28 cellular contexts compared by ENCODE assay signal in the genomic region with DNA sequence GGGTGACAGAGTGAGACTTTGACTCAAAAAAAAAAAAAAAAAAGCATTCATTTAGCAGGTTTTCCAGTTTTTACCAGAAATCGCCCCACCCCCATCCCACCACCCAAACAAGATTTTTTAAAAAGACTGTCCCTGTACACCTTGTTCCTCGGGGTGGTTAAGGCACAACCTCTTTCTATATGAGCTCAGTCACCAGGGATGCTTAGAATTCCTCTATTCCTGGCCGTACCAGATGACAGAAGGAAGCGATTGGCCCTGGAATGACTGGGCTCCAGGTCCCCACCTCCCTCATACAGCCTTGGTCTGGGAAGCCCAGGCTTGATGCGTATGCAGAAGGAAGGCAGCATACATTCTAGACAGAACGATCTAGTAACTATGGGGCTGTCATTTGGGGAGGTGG. TPM values are rescaled to one million over a fixed set of nuclear protein-coding genes. Genes with fewer than 3 reads are reported as not detected.
DNase-seq lines count a peak whose midpoint lies in the region; ATAC-seq and TF ChIP-seq lines count a peak whose summit lies in the region.
"Had no signal": no experiment of that assay in that cellular context is flagged by ENCODE, and none has a peak within 500 bp of the region (broad histone marks: within the 10 kb centered on the region; RNA-seq: fewer than 3 reads in every experiment).

No MANE protein-coding gene starts in this region.

- CTCF ChIA-PET in activated CD4-positive, alpha-beta T cell treated with anti-CD3 and anti-CD28 coated beads, Interleukin-2, amount 10 ng/mL, durations not matched to agents 7 days and 5 days (lab: Charles Lee): interaction anchor here (0.6 to 1.5 kb wide), 3 partner anchors 9 to 60 kb away, joined by 3 to 9 read pairs (median 3); no protein-coding TSS in a partner anchor

- TF ChIP-seq CTCF in RWPE2 (IDR thresholded peaks at IDR 0.05; ENCODE audit: poor library complexity, severe bottlenecking) (no peak), esophagus squamous epithelium (IDR thresholded peaks at IDR 0.05) (no peak), gastrocnemius medialis (IDR thresholded peaks at IDR 0.05 in 4 of 5, conservative IDR thresholded peaks at IDR 0.05 in 1 of 5) (no peak)

- no peak for ATAC-seq in RWPE2 (ENCODE audit: low read depth)
- peak in 1 of 2 donors; percentile 17 for ATAC-seq in gastrocnemius medialis
- ATAC-seq in HG02884 (IDR thresholded peaks at IDR 0.05; ENCODE audit: unreplicated experiment): no peak
- ATAC-seq in GM21528 (IDR thresholded peaks at IDR 0.05; ENCODE audit: low FRiP score, unreplicated experiment): no peak
- ATAC-seq: activated CD4-positive, CD25-positive, alpha-beta regulatory T cell treated with anti-CD3 and anti-CD28 coated beads, Interleukin-2, amount 50 U/mL, for 24 hours; heart left ventricle; Right ventricle myocardium inferior; SK-N-SH treated with all-trans-retinoic acid at 6 μM for 48 hours; stimulated activated naive B cell treated with anti-CD40 and anti-IgM and Interleukin-4, amounts not matched to agents 10 μg/mL and 1 μg/mL and 100 μg/mL, for 72 hours; T-helper 17 cell had no signal

- peak overlapping the region; percentile 77 for H3K27ac ChIP-seq in RWPE2 (ENCODE audit: poor library complexity, severe bottlenecking)
- peak overlapping the region; percentile 78 to 83 (median 82) for H3K27ac ChIP-seq in esophagus squamous epithelium
- H3K27ac ChIP-seq in gastrocnemius medialis: peak overlapping the region; percentile 82 to 93 (median 90)
- H3K27ac ChIP-seq: 22Rv1, GM23248 had no signal

- H3K36me3 Mint-ChIP-seq in activated CD4-positive, alpha-beta T cell treated with anti-CD3 and anti-CD28 coated beads, Interleukin-2, amount 10 ng/mL, durations not matched to agents 7 days and 5 days (ENCODE audit: low read depth): peaks cover 22% of the 10 kb centered on the region

- WGBS in esophagus squamous epithelium, 2 donors: 86 to 94% methylated on average over 6 of the region's 6 CpGs

- H3K9me3 ChIP-seq in RWPE2 (ENCODE audit: severe bottlenecking): no peaks in the 10 kb centered on the region
- no peaks in the 10 kb centered on the region for H3K9me3 ChIP-seq in esophagus squamous epithelium
- no peaks in the 10 kb centered on the region for H3K9me3 ChIP-seq in gastrocnemius medialis
- H3K9me3 ChIP-seq: heart left ventricle had no signal

- POLR2A ChIA-PET in activated CD4-positive, alpha-beta T cell treated with anti-CD3 and anti-CD28 coated beads, Interleukin-2, amount 10 ng/mL, durations not matched to agents 7 days and 5 days (lab: Charles Lee): no interaction called here

- no peak overlapping the region for H3K4me3 ChIP-seq in RWPE2 (ENCODE audit: severe bottlenecking)
- H3K4me3 ChIP-seq in esophagus squamous epithelium: no peak overlapping the region
- H3K4me3 ChIP-seq in gastrocnemius medialis: no peak overlapping the region
- H3K4me3 ChIP-seq: GM23248, heart left ventricle had no signal

- H3K27me3 Mint-ChIP-seq in activated CD4-positive, alpha-beta T cell treated with anti-CD3 and anti-CD28 coated beads, Interleukin-2, amount 10 ng/mL, durations not matched to agents 7 days and 5 days: no peaks in the 10 kb centered on the region
- H3K27me3 Mint-ChIP-seq: activated CD4-positive, alpha-beta memory T cell treated with anti-CD3 and anti-CD28 coated beads for 36 hours; stimulated activated naive B cell treated with anti-CD40 and anti-IgM and Interleukin-4, amounts not matched to agents 10 μg/mL and 1 μg/mL and 100 μg/mL, for 72 hours; T-helper 17 cell had no signal

- H3K4me1 Mint-ChIP-seq in activated CD4-positive, alpha-beta T cell treated with anti-CD3 and anti-CD28 coated beads, Interleukin-2, amount 10 ng/mL, durations not matched to agents 7 days and 5 days: peaks cover 3% of the 10 kb centered on the region
- H3K4me1 Mint-ChIP-seq: nephron; stimulated activated naive B cell treated with anti-CD40 and anti-IgM and Interleukin-4, amounts not matched to agents 10 μg/mL and 1 μg/mL and 100 μg/mL, for 72 hours; T-helper 17 cell had no signal

- intact Hi-C loops in esophagus squamous epithelium (cut with DNase I) (loop anchor here (10.0 kb wide), 1 partner anchor 72 kb away; a partner anchor contains a TSS), gastrocnemius medialis (cut with DNase I; ENCODE audit: low total_unique reads) (loop anchor here (10.0 kb wide), 1 partner anchor 392 kb away; no protein-coding TSS in a partner anchor)

- no peak overlapping the region for H3K4me3 Mint-ChIP-seq in activated CD4-positive, alpha-beta T cell treated with anti-CD3 and anti-CD28 coated beads, Interleukin-2, amount 10 ng/mL, durations not matched to agents 7 days and 5 days
- H3K4me3 Mint-ChIP-seq: activated CD4-positive, alpha-beta memory T cell treated with anti-CD3 and anti-CD28 coated beads for 36 hours; nephron; stimulated activated naive B cell treated with anti-CD40 and anti-IgM and Interleukin-4, amounts not matched to agents 10 μg/mL and 1 μg/mL and 100 μg/mL, for 72 hours; T-helper 17 cell had no signal

- peak overlapping the region; percentile 31 for H3K27ac Mint-ChIP-seq in activated CD4-positive, alpha-beta T cell treated with anti-CD3 and anti-CD28 coated beads, Interleukin-2, amount 10 ng/mL, durations not matched to agents 7 days and 5 days
- H3K27ac Mint-ChIP-seq: stimulated activated naive B cell treated with anti-CD40 and anti-IgM and Interleukin-4, amounts not matched to agents 10 μg/mL and 1 μg/mL and 100 μg/mL, for 72 hours had no signal

- H3K27me3 ChIP-seq in RWPE2 (ENCODE audit: insufficient read depth, poor library complexity, severe bottlenecking) (no peaks in the 10 kb centered on the region), esophagus squamous epithelium (no peaks in the 10 kb centered on the region), gastrocnemius medialis (no peaks in the 10 kb centered on the region)
- H3K27me3 ChIP-seq: heart left ventricle had no signal

- TF ChIP-seq POLR2A in esophagus squamous epithelium (IDR thresholded peaks at IDR 0.05) (no peak), gastrocnemius medialis (IDR thresholded peaks at IDR 0.05) (no peak)

- peaks cover 21% of the 10 kb centered on the region for H3K4me1 ChIP-seq in RWPE2 (ENCODE audit: insufficient read depth, poor library complexity, severe bottlenecking)
- H3K4me1 ChIP-seq in esophagus squamous epithelium: peaks cover 16 to 33% (median 19%) of the 10 kb centered on the region in 3 donors
- H3K4me1 ChIP-seq in gastrocnemius medialis: peaks cover 16 to 19% of the 10 kb centered on the region in 2 donors

- in situ Hi-C loops in gastrocnemius medialis (cut with MboI; ENCODE audit: low sequenced_read_pairs in 4 of 4): loop anchor here (10.0 to 25.0 kb wide), 4 partner anchors 72 to 322 kb away; a partner anchor contains a TSS

- DNase-seq in activated CD4-positive, alpha-beta T cell treated with anti-CD3 and anti-CD28 coated beads, Interleukin-2, amount 10 ng/mL, durations not matched to agents 7 days and 5 days: no peak
- no peak for DNase-seq in activated CD4-positive, alpha-beta T cell treated with anti-CD3 and anti-CD28 coated beads, Interleukin-2, amount 50 U/mL, for 1 hour
- DNase-seq in RWPE2 (ENCODE audit: low spot score) (no peak), esophagus squamous epithelium (lab: John Stamatoyannopoulos, UW) (no peak), gastrocnemius medialis (no peak)
- DNase-seq in activated effector memory CD4-positive, alpha-beta T cell treated with Interleukin-2 at 50 U/mL for 16 hours: no peak
- DNase-seq: activated CD4-positive, alpha-beta memory T cell treated with anti-CD3 and anti-CD28 coated beads for 36 hours; activated naive CD4-positive, alpha-beta T cell treated with anti-CD3 and anti-CD28 coated beads, Interleukin-2, amount 50 U/mL, for 16 hours; amygdala; C1 segment of cervical spinal cord; COR-L47; GDM1; GM23248; heart left ventricle; mammary epithelial cell; NCI-H1105 treated with DMSO at 0.1 percent for 48 hours; NCI-H1930; NCI-H2171 treated with DMSO at 0.1 percent for 48 hours; NCI-H524; stimulated activated naive B cell treated with anti-CD40 and anti-IgM and Interleukin-4, amounts not matched to agents 10 μg/mL and 1 μg/mL and 100 μg/mL, for 72 hours; T-helper 17 cell had no signal

- H3K9me3 Mint-ChIP-seq in activated CD4-positive, alpha-beta T cell treated with anti-CD3 and anti-CD28 coated beads, Interleukin-2, amount 10 ng/mL, durations not matched to agents 7 days and 5 days: no peaks in the 10 kb centered on the region
- H3K9me3 Mint-ChIP-seq: activated CD4-positive, alpha-beta memory T cell treated with anti-CD3 and anti-CD28 coated beads for 36 hours; nephron; stimulated activated naive B cell treated with anti-CD40 and anti-IgM and Interleukin-4, amounts not matched to agents 10 μg/mL and 1 μg/mL and 100 μg/mL, for 72 hours had no signal

- H3K36me3 ChIP-seq in RWPE2 (ENCODE audit: low read depth) (peaks cover 53% of the 10 kb centered on the region), esophagus squamous epithelium (peaks cover 10 to 89% (median 21%) of the 10 kb centered on the region in 3 donors), gastrocnemius medialis (peaks cover 0 to 13% of the 10 kb centered on the region in 2 donors)

RNA-seq across cellular contexts. Expression of a gene that starts 25.6 kb away (rescaled TPM):
- total RNA-seq in activated CD4-positive, alpha-beta T cell treated with anti-CD3 and anti-CD28 coated beads, Interleukin-2, amount 10 ng/mL, durations not matched to agents 7 days and 5 days: 100 to 1,000 TPM; 332 to 349 TPM
- total RNA-seq in esophagus squamous epithelium (100 to 1,000 TPM in 2 of 4 donors, 10 to 100 TPM in 2; 60.7 to 155 (median 103) TPM), gastrocnemius medialis (100 to 1,000 TPM; 349 to 547 (median 423) TPM)
